In the genomic region with DNA sequence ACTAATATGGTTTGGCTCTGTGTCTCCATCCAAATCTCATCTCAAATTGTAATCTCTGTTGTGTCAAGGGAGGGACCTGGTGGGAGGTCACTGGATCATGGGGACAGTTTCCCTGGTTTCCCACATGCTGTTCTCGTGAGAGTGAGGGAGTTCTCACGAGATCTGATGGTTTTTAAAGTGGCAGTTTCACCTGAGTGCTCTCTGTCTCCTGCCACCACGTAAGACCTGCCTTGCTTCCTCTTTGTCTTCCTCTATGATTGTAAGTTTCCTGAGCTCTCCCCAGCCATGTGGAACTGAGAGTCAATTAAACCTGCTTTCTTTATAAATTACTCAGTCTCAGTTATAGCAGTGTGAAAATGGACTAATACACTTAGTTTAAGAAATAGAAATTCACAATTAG, we compare ENCODE assay signal across 11 cellular contexts.
DNase-seq lines count a peak whose midpoint lies in the region; ATAC-seq and TF ChIP-seq lines count a peak whose summit lies in the region.
"Had no signal": no experiment of that assay in that cellular context is flagged by ENCODE, and none has a peak within 500 bp of the region (broad histone marks: within the 10 kb centered on the region; RNA-seq: fewer than 3 reads in every experiment).

No MANE protein-coding gene starts in this region.

- no peak for TF ChIP-seq CTCF in CD4-positive, alpha-beta T cell (IDR thresholded peaks at IDR 0.05)

- no peaks in the 10 kb centered on the region for H3K9me3 Mint-ChIP-seq in CD4-positive, alpha-beta T cell

- POLR2A ChIA-PET in CD4-positive, alpha-beta T cell (lab: Charles Lee), result no interaction called here

- no peak overlapping the region for H3K27ac Mint-ChIP-seq in CD4-positive, alpha-beta T cell

- intact Hi-C loops in CD4-positive, alpha-beta T cell (cut with DNase I, micrococcal nuclease), result no loop called here

- no peaks in the 10 kb centered on the region for H3K36me3 Mint-ChIP-seq in CD4-positive, alpha-beta T cell (ENCODE audit: low read depth)

- CTCF ChIA-PET in CD4-positive, alpha-beta T cell (lab: Charles Lee), result interaction anchor here (1.4 kb wide), 1 partner anchor 8 kb away, joined by 4 read pairs; no protein-coding TSS in a partner anchor

- H3K27ac ChIP-seq in CD4-positive, alpha-beta T cell (ENCODE audit: low read depth, low read length), result no peak overlapping the region
- H3K27ac ChIP-seq: KMS-11, pancreas, Peyer's patch had no signal

- no peaks in the 10 kb centered on the region for H3K4me1 Mint-ChIP-seq in CD4-positive, alpha-beta T cell (ENCODE audit: low read depth)

- no peaks in the 10 kb centered on the region for H3K9me3 ChIP-seq in CD4-positive, alpha-beta T cell (ENCODE audit: control insufficient read depth, low read length)
- H3K9me3 ChIP-seq: pancreas, Peyer's patch had no signal

- peak; percentile 87 for ATAC-seq in GM19328 (IDR thresholded peaks at IDR 0.05; ENCODE audit: unreplicated experiment)
- peak; percentile 94 for ATAC-seq in HG02884 (IDR thresholded peaks at IDR 0.05; ENCODE audit: unreplicated experiment)
- ATAC-seq in CD4-positive, alpha-beta T cell (ENCODE audit: poor library complexity), result no peak
- ATAC-seq: pancreas had no signal

- no peaks in the 10 kb centered on the region for H3K27me3 ChIP-seq in CD4-positive, alpha-beta T cell (ENCODE audit: control insufficient read depth, insufficient read depth, low read length)
- H3K27me3 ChIP-seq: pancreas, Peyer's patch had no signal

- DNase-seq in DMS79 (lab: John Stamatoyannopoulos, UW), result peak; percentile 73
- DNase-seq in NCI-H1436 treated with DMSO at 0.1 percent for 48 hours (lab: John Stamatoyannopoulos, UW), result peak; percentile 65
- no peak for DNase-seq in NCI-H2196 (lab: John Stamatoyannopoulos, UW; ENCODE audit: unreplicated experiment)
- no peak for DNase-seq in NCI-H1092 treated with DMSO at 0.1 percent for 48 hours (lab: John Stamatoyannopoulos, UW)
- DNase-seq in CD4-positive, alpha-beta T cell, result no peak
- DNase-seq in central memory CD4-positive, alpha-beta T cell, result no peak
- DNase-seq: pancreas had no signal

- H3K27me3 Mint-ChIP-seq in CD4-positive, alpha-beta T cell, result no peaks in the 10 kb centered on the region

- no peak overlapping the region for H3K4me3 Mint-ChIP-seq in CD4-positive, alpha-beta T cell

Comparison
In these comparisons a context has a peak if more than half of its experiments do, and no peak if none do; other contexts are left out.
1. DNase-seq: peak in DMS79 (single experiment) and NCI-H1436 treated with DMSO at 0.1 percent for 48 hours (single experiment); none in NCI-H2196 (single experiment), NCI-H1092 treated with DMSO at 0.1 percent for 48 hours (single experiment), CD4-positive, alpha-beta T cell (0 of 10) and central memory CD4-positive, alpha-beta T cell (single experiment).